20 cellular contexts compared by ENCODE assay signal in genomic region chr3:30043156-30043555, GRCh38.
"Had no signal": no experiment of that assay in that cellular context is flagged by ENCODE, and none has a peak within 500 bp of the region (broad histone marks: within the 10 kb centered on the region; RNA-seq: fewer than 3 reads in every experiment).

No MANE protein-coding gene starts in this region.

- H3K4me1 ChIP-seq: colonic mucosa, right atrium auricular region had no signal

- H3K4me3 Mint-ChIP-seq: activated CD4-positive, alpha-beta memory T cell treated with anti-CD3 and anti-CD28 coated beads, Interleukin-2, amount 10 ng/mL, durations not matched to agents 7 days and 5 days; activated CD4-positive, alpha-beta T cell treated with anti-CD3 and anti-CD28 coated beads for 36 hours; activated naive CD8-positive, alpha-beta T cell treated with anti-CD3 and anti-CD28 coated beads, Interleukin-2, amount 10 ng/mL, durations not matched to agents 7 days and 5 days; naive thymus-derived CD4-positive, alpha-beta T cell; stimulated activated naive B cell treated with anti-CD40 and anti-IgM and Interleukin-4, amounts not matched to agents 10 μg/mL and 1 μg/mL and 100 μg/mL, for 72 hours had no signal

- DNase-seq: activated CD4-positive, alpha-beta memory T cell treated with anti-CD3 and anti-CD28 coated beads, Interleukin-2, amount 10 ng/mL, durations not matched to agents 7 days and 5 days; activated CD4-positive, alpha-beta T cell treated with anti-CD3 and anti-CD28 coated beads for 36 hours; activated naive CD8-positive, alpha-beta T cell treated with anti-CD3 and anti-CD28 coated beads, Interleukin-2, amount 10 ng/mL, durations not matched to agents 7 days and 5 days; aorta; caudate nucleus; colonic mucosa; effector CD4-positive, alpha-beta T cell; hippocampal formation; kidney glomerular epithelial cell; midbrain; naive thymus-derived CD4-positive, alpha-beta T cell; nucleus accumbens; spleen; stimulated activated CD4-positive, alpha-beta T cell treated with anti-CD3 and anti-CD28 coated beads, Interleukin-2, amount 100 ng/mL, for 24 hours; stimulated activated naive B cell treated with anti-CD40 and anti-IgM and Interleukin-4, amounts not matched to agents 10 μg/mL and 1 μg/mL and 100 μg/mL, for 72 hours; T-helper 1 cell; upper lobe of left lung; WERI-Rb-1 had no signal

- H3K9me3 Mint-ChIP-seq: activated CD4-positive, alpha-beta memory T cell treated with anti-CD3 and anti-CD28 coated beads, Interleukin-2, amount 10 ng/mL, durations not matched to agents 7 days and 5 days; activated naive CD8-positive, alpha-beta T cell treated with anti-CD3 and anti-CD28 coated beads, Interleukin-2, amount 10 ng/mL, durations not matched to agents 7 days and 5 days; naive thymus-derived CD4-positive, alpha-beta T cell; stimulated activated naive B cell treated with anti-CD40 and anti-IgM and Interleukin-4, amounts not matched to agents 10 μg/mL and 1 μg/mL and 100 μg/mL, for 72 hours had no signal

- H3K4me3 ChIP-seq: colonic mucosa, right atrium auricular region, spleen, upper lobe of left lung had no signal

- H3K27ac ChIP-seq: colonic mucosa, epithelial cell of prostate, right atrium auricular region, spleen, upper lobe of left lung, WERI-Rb-1 had no signal

- H3K36me3 Mint-ChIP-seq: activated naive CD8-positive, alpha-beta T cell treated with anti-CD3 and anti-CD28 coated beads, Interleukin-2, amount 10 ng/mL, durations not matched to agents 7 days and 5 days; naive thymus-derived CD4-positive, alpha-beta T cell; stimulated activated naive B cell treated with anti-CD40 and anti-IgM and Interleukin-4, amounts not matched to agents 10 μg/mL and 1 μg/mL and 100 μg/mL, for 72 hours had no signal

- H3K36me3 ChIP-seq: colonic mucosa, right atrium auricular region, spleen, upper lobe of left lung, WERI-Rb-1 had no signal

- H3K4me1 Mint-ChIP-seq: activated CD4-positive, alpha-beta memory T cell treated with anti-CD3 and anti-CD28 coated beads, Interleukin-2, amount 10 ng/mL, durations not matched to agents 7 days and 5 days had no signal

- H3K9me3 ChIP-seq: colonic mucosa, right atrium auricular region, spleen, upper lobe of left lung had no signal

- ATAC-seq: activated CD4-positive, alpha-beta T cell treated with anti-CD3 and anti-CD28 coated beads for 36 hours; naive thymus-derived CD4-positive, alpha-beta T cell; stimulated activated naive B cell treated with anti-CD40 and anti-IgM and Interleukin-4, amounts not matched to agents 10 μg/mL and 1 μg/mL and 100 μg/mL, for 72 hours had no signal

- H3K27me3 ChIP-seq: colonic mucosa, right atrium auricular region, upper lobe of left lung had no signal

- H3K27ac Mint-ChIP-seq: activated CD4-positive, alpha-beta memory T cell treated with anti-CD3 and anti-CD28 coated beads, Interleukin-2, amount 10 ng/mL, durations not matched to agents 7 days and 5 days; activated CD4-positive, alpha-beta T cell treated with anti-CD3 and anti-CD28 coated beads for 36 hours; activated naive CD8-positive, alpha-beta T cell treated with anti-CD3 and anti-CD28 coated beads, Interleukin-2, amount 10 ng/mL, durations not matched to agents 7 days and 5 days; naive thymus-derived CD4-positive, alpha-beta T cell; stimulated activated naive B cell treated with anti-CD40 and anti-IgM and Interleukin-4, amounts not matched to agents 10 μg/mL and 1 μg/mL and 100 μg/mL, for 72 hours had no signal
